23 cellular contexts compared by ENCODE assay signal in genomic region chr11:111463276-111463675, GRCh38. TPM values are rescaled to one million over a fixed set of nuclear protein-coding genes. Genes with fewer than 3 reads are reported as not detected.
A peak's percentile ranks its signal among the peaks of the same experiment; 100 is the strongest.
DNase-seq lines count a peak whose midpoint lies in the region; ATAC-seq and TF ChIP-seq lines count a peak whose summit lies in the region.
"Had no signal": no experiment of that assay in that cellular context is flagged by ENCODE, and none has a peak within 500 bp of the region (broad histone marks: within the 10 kb centered on the region; RNA-seq: fewer than 3 reads in every experiment).

No MANE protein-coding gene starts in this region.

- ATAC-seq in activated CD8-positive, alpha-beta memory T cell treated with anti-CD3 and anti-CD28 coated beads, Interleukin-2, amount 10 ng/mL, durations not matched to agents 7 days and 5 days: no peak
- ATAC-seq: A549 had no signal

- no peak overlapping the region for H3K27ac Mint-ChIP-seq in activated CD8-positive, alpha-beta memory T cell treated with anti-CD3 and anti-CD28 coated beads, Interleukin-2, amount 10 ng/mL, durations not matched to agents 7 days and 5 days
- H3K27ac Mint-ChIP-seq in type B pancreatic cell: no peak overlapping the region
- H3K27ac Mint-ChIP-seq: CD14-positive monocyte; CD4-positive, alpha-beta T cell had no signal

- no peaks in the 10 kb centered on the region for H3K9me3 Mint-ChIP-seq in activated CD8-positive, alpha-beta memory T cell treated with anti-CD3 and anti-CD28 coated beads, Interleukin-2, amount 10 ng/mL, durations not matched to agents 7 days and 5 days (ENCODE audit: low read depth)
- H3K9me3 Mint-ChIP-seq in type B pancreatic cell: no peaks in the 10 kb centered on the region
- H3K9me3 Mint-ChIP-seq: CD14-positive monocyte; CD4-positive, alpha-beta T cell; CD8-positive, alpha-beta memory T cell had no signal

- H3K4me3 Mint-ChIP-seq in activated CD8-positive, alpha-beta memory T cell treated with anti-CD3 and anti-CD28 coated beads, Interleukin-2, amount 10 ng/mL, durations not matched to agents 7 days and 5 days: no peak overlapping the region
- H3K4me3 Mint-ChIP-seq in type B pancreatic cell: no peak overlapping the region
- H3K4me3 Mint-ChIP-seq: CD14-positive monocyte; CD4-positive, alpha-beta T cell; CD8-positive, alpha-beta memory T cell had no signal

- H3K4me1 Mint-ChIP-seq in activated CD8-positive, alpha-beta memory T cell treated with anti-CD3 and anti-CD28 coated beads, Interleukin-2, amount 10 ng/mL, durations not matched to agents 7 days and 5 days: peaks cover 2% of the 10 kb centered on the region
- H3K4me1 Mint-ChIP-seq in type B pancreatic cell (ENCODE audit: unreplicated experiment): no peaks in the 10 kb centered on the region
- H3K4me1 Mint-ChIP-seq: CD14-positive monocyte; CD8-positive, alpha-beta memory T cell had no signal

- CTCF ChIA-PET in activated CD8-positive, alpha-beta memory T cell treated with anti-CD3 and anti-CD28 coated beads, Interleukin-2, amount 10 ng/mL, durations not matched to agents 7 days and 5 days (lab: Charles Lee): interaction anchor here (1.2 to 1.6 kb wide), 2 partner anchors 9 to 26 kb away, joined by 3 read pairs; no protein-coding TSS in a partner anchor

- DNase-seq in activated CD8-positive, alpha-beta memory T cell treated with anti-CD3 and anti-CD28 coated beads for 24 hours: peak; percentile 38
- DNase-seq in activated CD8-positive, alpha-beta memory T cell treated with anti-CD3 and anti-CD28 coated beads, Interleukin-2, amount 10 ng/mL, durations not matched to agents 7 days and 5 days: no peak
- DNase-seq in islet precursor cell: peak; percentile 30
- peak; percentile 48 for DNase-seq in type B pancreatic cell (ENCODE audit: extremely low spot score, unreplicated experiment)
- no peak for DNase-seq in GM10266 (ENCODE audit: extremely low spot score)
- no peak for DNase-seq in HPDE6-E6E7 (ENCODE audit: extremely low spot score)
- DNase-seq: 8988T; ACHN; AML-193; BE2C; Calu3; CD4-positive, alpha-beta T cell; CD8-positive, alpha-beta memory T cell; DMS53; DMS79 treated with DMSO at 0.1 percent for 48 hours; GF-D8; GM23248; H7; HCEC 1CT had no signal

- peaks cover 53% of the 10 kb centered on the region for H3K27me3 Mint-ChIP-seq in activated CD8-positive, alpha-beta memory T cell treated with anti-CD3 and anti-CD28 coated beads, Interleukin-2, amount 10 ng/mL, durations not matched to agents 7 days and 5 days
- H3K27me3 Mint-ChIP-seq in type B pancreatic cell: peaks cover 20% of the 10 kb centered on the region

- no peak for TF ChIP-seq CTCF in type B pancreatic cell (conservative IDR thresholded peaks at IDR 0.05)
- no peak for TF ChIP-seq CTCF in GM10266 (IDR thresholded peaks at IDR 0.05; ENCODE audit: control insufficient read depth, insufficient read depth, low read depth, missing control alignments)

- H3K36me3 Mint-ChIP-seq in activated CD8-positive, alpha-beta memory T cell treated with anti-CD3 and anti-CD28 coated beads, Interleukin-2, amount 10 ng/mL, durations not matched to agents 7 days and 5 days: no peaks in the 10 kb centered on the region
- no peaks in the 10 kb centered on the region for H3K36me3 Mint-ChIP-seq in type B pancreatic cell
- H3K36me3 Mint-ChIP-seq: CD14-positive monocyte; CD8-positive, alpha-beta memory T cell had no signal

RNA-seq across cellular contexts. Expression of gene BTG4, which starts 48.9 kb away (rescaled TPM):
- under 1 TPM in 1 of 2 experiments, not detected in 1; 0.30 TPM for total RNA-seq in activated CD8-positive, alpha-beta memory T cell treated with anti-CD3 and anti-CD28 coated beads, Interleukin-2, amount 10 ng/mL, durations not matched to agents 7 days and 5 days
- total RNA-seq in type B pancreatic cell (ENCODE audit: low replicate concordance): not detected in 2 replicates
- total RNA-seq: Calu3; CD4-positive, alpha-beta T cell; CD8-positive, alpha-beta memory T cell; Daoy; GM23248; H1; H7 had no signal

RNA-seq across cellular contexts. Expression of gene HOATZ, which starts 51.3 kb away (rescaled TPM):
- not detected for total RNA-seq in activated CD8-positive, alpha-beta memory T cell treated with anti-CD3 and anti-CD28 coated beads, Interleukin-2, amount 10 ng/mL, durations not matched to agents 7 days and 5 days
- 0.75 TPM in 1 of 2 replicates, not detected in the other for total RNA-seq in type B pancreatic cell (ENCODE audit: low replicate concordance)
- total RNA-seq: Calu3; CD4-positive, alpha-beta T cell; CD8-positive, alpha-beta memory T cell; Daoy; GM23248; H1; H7 had no signal

Comparison
In these comparisons a context has a peak if more than half of its experiments do, and no peak if none do; other contexts are left out.
1. DNase-seq: peak in activated CD8-positive, alpha-beta memory T cell treated with anti-CD3 and anti-CD28 coated beads for 24 hours (single experiment), islet precursor cell (single experiment) and type B pancreatic cell (single experiment); none in activated CD8-positive, alpha-beta memory T cell treated with anti-CD3 and anti-CD28 coated beads, Interleukin-2, amount 10 ng/mL, durations not matched to agents 7 days and 5 days (single experiment), GM10266 (single experiment) and HPDE6-E6E7 (single experiment).